20 cellular contexts compared by ENCODE assay signal in genomic region chr1:27690205-27690604, GRCh38. TPM values are rescaled to one million over a fixed set of nuclear protein-coding genes. Genes with fewer than 3 reads are reported as not detected.
DNase-seq lines count a peak whose midpoint lies in the region; ATAC-seq and TF ChIP-seq lines count a peak whose summit lies in the region.
"Had no signal": no experiment of that assay in that cellular context is flagged by ENCODE, and none has a peak within 500 bp of the region (broad histone marks: within the 10 kb centered on the region; RNA-seq: fewer than 3 reads in every experiment).

No MANE protein-coding gene starts in this region.

- H4K20me1 ChIP-seq in KMS-11 (ENCODE audit: insufficient read depth) = no peaks in the 10 kb centered on the region

- ATAC-seq in heart left ventricle = no peak
- ATAC-seq in left cardiac atrium = no peak
- ATAC-seq in HG03460 (IDR thresholded peaks at IDR 0.05; ENCODE audit: unreplicated experiment) = no peak
- ATAC-seq in GM21528 (IDR thresholded peaks at IDR 0.05; ENCODE audit: low FRiP score, unreplicated experiment) = no peak
- ATAC-seq: effector memory CD8-positive, alpha-beta T cell; PC-3 had no signal

- H3K4me2 ChIP-seq in KMS-11 = peak overlapping the region; percentile 58; the same call in 1 of the 2 replicates
- H3K4me2 ChIP-seq: neural progenitor cell had no signal

- H3K79me2 ChIP-seq in KMS-11 (ENCODE audit: insufficient read depth, low read depth) = no peaks in the 10 kb centered on the region

- H3K36me3 ChIP-seq in heart left ventricle (no peaks in the 10 kb centered on the region), KMS-11 (ENCODE audit: insufficient read depth) (no peaks in the 10 kb centered on the region), subcutaneous abdominal adipose tissue (ENCODE audit: control insufficient read depth in 5 of 5, insufficient read depth in 5 of 5, low read length in 5 of 5) (no peaks in the 10 kb centered on the region)
- H3K36me3 ChIP-seq: heart right ventricle, neural progenitor cell, uterus had no signal

- DNase-seq in heart left ventricle (no peak), left cardiac atrium (no peak), fibroblast of peridontal ligament (ENCODE audit: extremely low read depth) (peak; percentile 12), NAMALWA (ENCODE audit: low spot score) (no peak)
- DNase-seq: activated CD4-positive, alpha-beta T cell treated with anti-CD3 and anti-CD28 coated beads, Interleukin-2, amount 50 U/mL, for 1 hour; effector memory CD8-positive, alpha-beta T cell; heart right ventricle; mesendoderm; NCI-H1092 treated with DMSO at 0.1 percent for 48 hours; NCI-H2107; NCI-H526; PC-3; retina; uterus had no signal

- H3K4me3 ChIP-seq in heart left ventricle = no peak overlapping the region
- no peak overlapping the region for H3K4me3 ChIP-seq in KMS-11 (IDR thresholded peaks at IDR 0.05; ENCODE audit: insufficient read depth, low read depth, low read length)
- peak overlapping the region in 1 of 5 donors; percentile 33 for H3K4me3 ChIP-seq in subcutaneous abdominal adipose tissue (ENCODE audit: low read depth in 1 of 5, low read length in 5 of 5)
- H3K4me3 ChIP-seq: neural progenitor cell, uterus had no signal

- H3K27ac ChIP-seq in heart left ventricle (peak overlapping the region in 7 of 12 donors; percentile 3 to 72 (median 29)), KMS-11 (no peak overlapping the region), subcutaneous abdominal adipose tissue (ENCODE audit: low read depth, low read length) (peak overlapping the region; percentile 72)
- H3K27ac ChIP-seq: neural progenitor cell, uterus had no signal

- H3K4me1 ChIP-seq in heart left ventricle = peaks cover 0 to 17% (median 0%) of the 10 kb centered on the region in 12 donors
- H3K4me1 ChIP-seq in KMS-11 (ENCODE audit: low read depth, poor library complexity, severe bottlenecking) = peaks cover 14% of the 10 kb centered on the region
- peaks cover 3 to 17% (median 13%) of the 10 kb centered on the region in 5 donors for H3K4me1 ChIP-seq in subcutaneous abdominal adipose tissue (ENCODE audit: control insufficient read depth in 5 of 5, insufficient read depth in 5 of 5, low read length in 5 of 5)
- H3K4me1 ChIP-seq: uterus had no signal

- WGBS in heart left ventricle, 4 donors = 54 to 65% (median 59%) methylated on average over 2 of the region's 2 CpGs

- no peaks in the 10 kb centered on the region for H3K27me3 ChIP-seq in heart left ventricle
- H3K27me3 ChIP-seq in KMS-11 (ENCODE audit: insufficient read depth, low read depth) = no peaks in the 10 kb centered on the region
- H3K27me3 ChIP-seq in subcutaneous abdominal adipose tissue (ENCODE audit: control insufficient read depth in 5 of 5, insufficient read depth in 4 of 5, low read length in 5 of 5) = no peaks in the 10 kb centered on the region
- H3K27me3 ChIP-seq: neural progenitor cell, uterus had no signal

- H2AFZ ChIP-seq in KMS-11 (ENCODE audit: low read depth) = peak overlapping the region; percentile 31; the same call in 1 of the 2 replicates
- H2AFZ ChIP-seq: neural progenitor cell had no signal

- intact Hi-C loops in heart left ventricle (cut with DNase I) (no loop called here), left cardiac atrium (cut with DNase I) (no loop called here)

- no peaks in the 10 kb centered on the region for H3K9me3 ChIP-seq in heart left ventricle
- H3K9me3 ChIP-seq in subcutaneous abdominal adipose tissue (ENCODE audit: control insufficient read depth in 5 of 5, low read length in 5 of 5) = no peaks in the 10 kb centered on the region
- H3K9me3 ChIP-seq: heart right ventricle, uterus had no signal

- TF ChIP-seq CTCF in heart left ventricle (IDR thresholded peaks at IDR 0.05) (no peak), KMS-11 (conservative IDR thresholded peaks at IDR 0.05; ENCODE audit: low read depth, low read length) (no peak)

- H3K9ac ChIP-seq in KMS-11 (no peak overlapping the region), subcutaneous abdominal adipose tissue (ENCODE audit: low read length in 5 of 5) (peak overlapping the region in 1 of 5 donors; percentile 18)
- H3K9ac ChIP-seq: neural progenitor cell had no signal

- no peak for TF ChIP-seq POLR2A in heart left ventricle (IDR thresholded peaks at IDR 0.05)

RNA-seq across cellular contexts. Expression of gene IFI6, which starts 18.2 kb away (rescaled TPM):
- total RNA-seq in heart left ventricle (100 to 1,000 TPM in 1 of 9 donors, 10 to 100 TPM in 8; 18.3 to 140 (median 70.2) TPM), left cardiac atrium (100 to 1,000 TPM in 1 of 2 donors, 10 to 100 TPM in 1; 40.6 to 143 TPM)
- 10 to 100 TPM; 44.5 to 61.9 TPM for polyA plus RNA-seq in heart left ventricle

RNA-seq across cellular contexts. Expression of gene FAM76A, which starts 35.6 kb away (rescaled TPM):
- total RNA-seq in heart left ventricle = 10 to 100 TPM in 8 of 9 donors, 1 to 10 TPM in 1; 9.7 to 24.0 (median 13.5) TPM
- 1 to 10 TPM; 3.7 to 4.4 TPM for polyA plus RNA-seq in heart left ventricle
- total RNA-seq in left cardiac atrium = 10 to 100 TPM; 13.2 to 13.5 TPM

RNA-seq across cellular contexts. Expression of gene FGR, which starts 55.2 kb away (rescaled TPM):
- 10 to 100 TPM in 3 of 9 donors, 1 to 10 TPM in 6; 1.1 to 25.9 (median 3.3) TPM for total RNA-seq in heart left ventricle
- polyA plus RNA-seq in heart left ventricle = 1 to 10 TPM; 2.8 to 7.2 TPM
- total RNA-seq in left cardiac atrium = 10 to 100 TPM in 1 of 2 donors, 1 to 10 TPM in 1; 8.6 to 10.7 TPM
- total RNA-seq: fibroblast of lung, PC-3 had no signal
- polyA plus RNA-seq: fibroblast of lung had no signal
